Comparison of ENCODE assay signal across 19 cellular contexts in genomic region chr9:126515873-126516505, GRCh38.
DNase-seq lines count a peak whose midpoint lies in the region; ATAC-seq, FAIRE-seq and TF ChIP-seq lines count a peak whose summit lies in the region.
"Had no signal": no experiment of that assay in that cellular context is flagged by ENCODE, and none has a peak within 500 bp of the region (broad histone marks: within the 10 kb centered on the region; RNA-seq: fewer than 3 reads in every experiment).

No MANE protein-coding gene starts in this region.

- H3K4me1 Mint-ChIP-seq in naive B cell (peaks cover 14 to 20% (median 18%) of the 10 kb centered on the region in 3 donors), type B pancreatic cell (ENCODE audit: unreplicated experiment) (peaks cover 51% of the 10 kb centered on the region)

- H3K27ac ChIP-seq in HepG2 (ENCODE audit: extremely low read length, insufficient read depth, low read length): no peak overlapping the region
- no peak overlapping the region for H3K27ac ChIP-seq in right lobe of liver
- H3K27ac ChIP-seq in K562 (ENCODE audit: extremely low read depth, low read depth, low read length): no peak overlapping the region
- H3K27ac ChIP-seq: hepatocyte had no signal

- CTCF ChIA-PET in HepG2 (lab: Yijun Ruan, JAX; ENCODE audit: low intra/inter-chr PET ratio, low total read pairs): no interaction called here
- CTCF ChIA-PET in K562 (lab: Yijun Ruan, JAX; ENCODE audit: low intra/inter-chr PET ratio): no interaction called here

- in situ Hi-C loops in HepG2 (cut with HindIII; ENCODE audit: extremely low pct_ligation_motif_present, low pct_unique_long_range_greater_than_20kb) (no loop called here), K562 (cut with MboI) (no loop called here)

- POLR2A ChIA-PET in HepG2 (lab: Yijun Ruan, JAX): interaction anchor here (2.0 kb wide), 1 partner anchor 10 kb away, joined by 5 read pairs; no protein-coding TSS in a partner anchor
- POLR2A ChIA-PET in K562 (lab: Yijun Ruan, JAX): interaction anchor here (0.8 kb wide), 1 partner anchor 9 kb away, joined by 3 read pairs; no protein-coding TSS in a partner anchor

- intact Hi-C loops in HepG2 (cut with micrococcal nuclease; ENCODE audit: unreplicated experiment): no loop called here
- intact Hi-C loops in right lobe of liver (cut with DNase I): no loop called here
- intact Hi-C loops in K562 (cut with micrococcal nuclease): no loop called here

- no peaks in the 10 kb centered on the region for H3K36me3 ChIP-seq in HepG2 (replicated peaks in 1 of 2; ENCODE audit: control insufficient read depth in 1 of 2, insufficient read depth in 2 of 2, low read length in 2 of 2)
- no peaks in the 10 kb centered on the region for H3K36me3 ChIP-seq in right lobe of liver
- no peaks in the 10 kb centered on the region for H3K36me3 ChIP-seq in K562 (ENCODE audit: control insufficient read depth, insufficient read depth, low read length)
- H3K36me3 ChIP-seq: breast epithelium had no signal

- H3K27me3 ChIP-seq in HepG2 (ENCODE audit: control insufficient read depth in 1 of 2, insufficient read depth in 2 of 2, low read length in 2 of 2) (no peaks in the 10 kb centered on the region), right lobe of liver (peaks cover 3 to 16% of the 10 kb centered on the region in 2 donors), K562 (ENCODE audit: control insufficient read depth in 2 of 2, insufficient read depth in 2 of 2, low read length in 2 of 2) (peaks cover 42 to 59% of the 10 kb centered on the region in 2 experiments)

- H3K4me2 ChIP-seq in HepG2 (ENCODE audit: low read depth, low read length) (no peak overlapping the region), K562 (ENCODE audit: insufficient read depth, low read length) (no peak overlapping the region)

- H3K9ac ChIP-seq in HepG2 (ENCODE audit: insufficient read depth, low read depth, low read length) (no peak overlapping the region), K562 (ENCODE audit: insufficient read depth in 1 of 2, low read depth in 2 of 2, low read length in 2 of 2) (no peak overlapping the region)

- TF ChIP-seq CTCF in HepG2 (CRISPR knock-in tag; IDR thresholded peaks at IDR 0.05) (no peak), right lobe of liver (IDR thresholded peaks at IDR 0.05) (no peak), K562 (IDR thresholded peaks at IDR 0.05 in 2 of 3, conservative IDR thresholded peaks at IDR 0.05 in 1 of 3; ENCODE audit: insufficient read depth in 2 of 3, low read depth in 1 of 3, low read length in 3 of 3) (no peak), type B pancreatic cell (conservative IDR thresholded peaks at IDR 0.05) (no peak)

- H3K79me2 ChIP-seq in HepG2 (ENCODE audit: insufficient read depth, low read length): no peaks in the 10 kb centered on the region
- H3K79me2 ChIP-seq in K562 (ENCODE audit: control insufficient read depth, insufficient read depth, low read length): no peaks in the 10 kb centered on the region
- H3K79me2 ChIP-seq: hepatocyte had no signal

- H2AFZ ChIP-seq in HepG2 (ENCODE audit: low read length) (no peak overlapping the region), K562 (ENCODE audit: low read depth, low read length) (no peak overlapping the region)
- H2AFZ ChIP-seq: hepatocyte had no signal

- H4K20me1 ChIP-seq in HepG2 (ENCODE audit: insufficient read depth, low read length) (no peaks in the 10 kb centered on the region), K562 (replicated peaks; ENCODE audit: control insufficient read depth, insufficient read depth, low read length) (peaks cover 5% of the 10 kb centered on the region; the same call in 1 of the 2 replicates)

- FAIRE-seq in HepG2 (lab: Jason Lieb, UNC): no peak
- no peak for FAIRE-seq in K562 (lab: Jason Lieb, UNC)
- FAIRE-seq: D721Med, GM12891 had no signal

- WGBS in HepG2 (ENCODE audit: low lambda C conversion rate): 44% methylated on average over 6 of the region's 14 CpGs
- WGBS in right lobe of liver (ENCODE audit: insufficient coverage, low coverage, low lambda C conversion rate, missing lambda C conversion rate): 59% methylated on average over 3 of the region's 14 CpGs
- WGBS in K562 (ENCODE audit: insufficient coverage, low coverage, missing lambda C conversion rate): under 1% methylated on average over 8 of the region's 14 CpGs

- ATAC-seq in HepG2: no peak
- no peak for ATAC-seq in right lobe of liver
- ATAC-seq in K562: no peak
- ATAC-seq in naive B cell (ENCODE audit: low read depth in 2 of 2): no peak
- ATAC-seq in GM18861 (IDR thresholded peaks at IDR 0.05; ENCODE audit: unreplicated experiment): no peak
- ATAC-seq in GM19395 (IDR thresholded peaks at IDR 0.05; ENCODE audit: unreplicated experiment): no peak

- no peaks in the 10 kb centered on the region for H3K9me1 ChIP-seq in K562 (ENCODE audit: control insufficient read depth, insufficient read depth, low read length)

- H3K27ac Mint-ChIP-seq in naive B cell: no peak overlapping the region
- peak overlapping the region; percentile 82 for H3K27ac Mint-ChIP-seq in type B pancreatic cell
- H3K27ac Mint-ChIP-seq: activated naive CD8-positive, alpha-beta T cell had no signal

- no TSS peak for BruUV-seq in HepG2 (replicated peaks; lab: Mats Ljungman, UMichigan)
- no TSS peak for BruUV-seq in K562 (replicated peaks; lab: Mats Ljungman, UMichigan)

- TF ChIP-seq POLR2A in HepG2 (IDR thresholded peaks at IDR 0.05; ENCODE audit: insufficient read depth in 1 of 2, low read depth in 2 of 2, low read length in 2 of 2) (no peak), right lobe of liver (IDR thresholded peaks at IDR 0.05) (no peak), K562 (conservative IDR thresholded peaks at IDR 0.05) (no peak)

- no peaks in the 10 kb centered on the region for H3K36me3 Mint-ChIP-seq in naive B cell
- H3K36me3 Mint-ChIP-seq in type B pancreatic cell: no peaks in the 10 kb centered on the region
- H3K36me3 Mint-ChIP-seq: activated naive CD8-positive, alpha-beta T cell had no signal

- no peak for TF ChIP-seq EP300 in HepG2 (IDR thresholded peaks at IDR 0.05; ENCODE audit: low read depth in 2 of 2, low read length in 2 of 2)
- TF ChIP-seq EP300 in HepG2 (CRISPR knock-in tag; IDR thresholded peaks at IDR 0.05; ENCODE audit: borderline replicate concordance): no peak
- TF ChIP-seq EP300 in K562 (IDR thresholded peaks at IDR 0.05; ENCODE audit: low read length): no peak

- no peaks in the 10 kb centered on the region for H3K9me3 Mint-ChIP-seq in naive B cell
- H3K9me3 Mint-ChIP-seq in type B pancreatic cell: no peaks in the 10 kb centered on the region

- peaks cover 45 to 63% (median 51%) of the 10 kb centered on the region in 3 donors for H3K27me3 Mint-ChIP-seq in naive B cell
- H3K27me3 Mint-ChIP-seq in type B pancreatic cell: peaks cover 75% of the 10 kb centered on the region

- H3K4me1 ChIP-seq in HepG2 (ENCODE audit: insufficient read depth, low read length) (peaks cover 65% of the 10 kb centered on the region), right lobe of liver (peaks cover 0 to 5% (median 0%) of the 10 kb centered on the region in 4 donors), K562 (replicated peaks in 1 of 2; ENCODE audit: control insufficient read depth in 2 of 2, insufficient read depth in 2 of 2, low read length in 2 of 2) (peaks cover 2 to 27% of the 10 kb centered on the region in 2 experiments; a peak in 2 of 5 replicates)

- H3K4me3 ChIP-seq in HepG2 (replicated peaks in 1 of 3; ENCODE audit: insufficient read depth in 1 of 3, low read depth in 2 of 3, low read length in 3 of 3): no peak overlapping the region
- H3K4me3 ChIP-seq in right lobe of liver: no peak overlapping the region
- H3K4me3 ChIP-seq in K562: no peak overlapping the region
- H3K4me3 ChIP-seq: hepatocyte had no signal

- H3K4me3 Mint-ChIP-seq in naive B cell (peak overlapping the region in 5 of 8 donors; percentile 23 to 94 (median 83)), type B pancreatic cell (peak overlapping the region; percentile 75)

- no peak for DNase-seq in HepG2 (ENCODE audit: low spot score)
- DNase-seq in right lobe of liver: no peak
- no peak for DNase-seq in K562 (ENCODE audit: extremely low read depth in 1 of 4, low spot score in 3 of 4)
- DNase-seq in naive B cell: no peak
- DNase-seq in type B pancreatic cell (ENCODE audit: extremely low spot score, unreplicated experiment): no peak
- no peak for DNase-seq in iPS-NIHi7 (ENCODE audit: extremely low spot score)
- DNase-seq: activated CD4-positive, CD25-positive, alpha-beta regulatory T cell; GF-D8; NCI-H2029 treated with DMSO at 0.1 percent for 48 hours; NCI-H510A; SHP77; stimulated activated CD4-positive, alpha-beta T cell treated with anti-CD3 and anti-CD28 coated beads, Interleukin-4, amount 100 ng/mL, for 24 hours had no signal

- TF ChIP-seq RAD21 in HepG2 (CRISPR knock-in tag; IDR thresholded peaks at IDR 0.05) (no peak), K562 (CRISPR knock-in tag; conservative IDR thresholded peaks at IDR 0.05 in 1 of 2, IDR thresholded peaks at IDR 0.05 in 1 of 2) (no peak)

- no peaks in the 10 kb centered on the region for H3K9me3 ChIP-seq in HepG2 (ENCODE audit: low read length)
- H3K9me3 ChIP-seq in right lobe of liver: no peaks in the 10 kb centered on the region
- no peaks in the 10 kb centered on the region for H3K9me3 ChIP-seq in K562 (replicated peaks; ENCODE audit: control insufficient read depth, insufficient read depth, low read depth, low read length)
- H3K9me3 ChIP-seq: breast epithelium had no signal

TF ChIP-seq in HepG2, 621 proteins besides CTCF, POLR2A, EP300 and RAD21 (continues in another document):
- TF ChIP-seq KDM1A (CRISPR knock-in tag; IDR thresholded peaks at IDR 0.05) (0 out of 2 replicates have a peak, but pooled peaks have one; percentile 41), CEBPB (IDR thresholded peaks at IDR 0.05; ENCODE audit: borderline replicate concordance, low read depth, low read length) (no peak), ZMYM3 (CRISPR knock-in tag; IDR thresholded peaks at IDR 0.05) (peak; percentile 57; the same call in 1 of the 2 replicates), TEAD3 (CRISPR knock-in tag; optimal IDR thresholded peaks at IDR 0.05; ENCODE audit: borderline replicate concordance) (peak; percentile 7), SOX13 (IDR thresholded peaks at IDR 0.05) (no peak), SOX13 (CRISPR knock-in tag; conservative IDR thresholded peaks at IDR 0.05 in 1 of 2, IDR thresholded peaks at IDR 0.05 in 1 of 2) (0 out of 4 replicates have a peak, but pooled peaks of 1 of the 2 experiments have one; percentile 0), HOXA7 (CRISPR knock-in tag; IDR thresholded peaks at IDR 0.05) (no peak)

TF ChIP-seq in K562, 482 proteins besides CTCF, POLR2A, EP300 and RAD21 (continues in another document):
- TF ChIP-seq ZNF354B (CRISPR knock-in tag; IDR thresholded peaks at IDR 0.05) (no peak), THRA (IDR thresholded peaks at IDR 0.05) (no peak)

Comparison
In these comparisons a context has a peak if more than half of its experiments do, and no peak if none do; other contexts are left out.
1. Of the 241 proteins assayed by ChIP-seq in both HepG2 and K562: peak only in HepG2: KDM1A; only in K562: none; in both: none; in neither: 240.